ENCODE assay signal across 1 cellular context in the genomic region with DNA sequence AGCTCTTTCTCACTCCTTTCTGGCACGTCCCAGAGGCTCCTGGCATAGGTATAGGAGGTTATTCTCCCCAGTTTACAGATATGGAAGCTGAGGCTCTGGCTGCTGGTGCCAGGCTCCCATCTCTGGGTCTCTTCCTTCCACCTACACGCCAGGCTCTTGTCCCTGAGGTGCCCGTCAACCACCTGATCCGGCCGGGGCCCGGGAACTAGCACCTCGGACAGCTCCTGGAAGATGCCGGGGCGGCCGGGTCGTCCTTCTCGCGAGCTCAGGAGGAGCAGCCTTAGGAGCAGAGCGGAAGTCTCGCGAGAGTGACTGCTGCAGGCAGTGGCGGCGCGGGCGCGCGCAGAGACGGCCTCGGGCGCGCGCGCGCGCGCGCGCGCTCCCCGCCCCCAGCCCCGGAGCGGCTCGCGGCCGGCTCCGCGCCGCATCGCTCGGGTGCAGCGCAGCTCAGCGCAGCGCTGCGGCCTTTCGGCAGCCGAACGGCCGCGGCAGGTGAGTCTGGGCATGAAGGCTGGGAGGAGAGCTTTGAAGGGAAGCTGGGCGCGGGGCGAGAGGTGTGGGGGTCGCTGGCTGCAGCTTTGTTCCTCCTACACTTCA.
TF ChIP-seq lines count a peak whose summit lies in the region.

TSS of gene SCAMP5 (plus strand) at position 382 of the 597 bp plus-strand sequence. CDS start 16,277 bp downstream, outside the sequence.

TF ChIP-seq in K562, 482 proteins besides CTCF, POLR2A, EP300 and RAD21 (continued from another document and continues in another):
- TF ChIP-seq ETS1 (conservative IDR thresholded peaks at IDR 0.05; ENCODE audit: control insufficient read depth, low read depth, low read length): no peak
- peak; percentile 41; the same call in 1 of the 2 replicates for TF ChIP-seq TEAD4 (IDR thresholded peaks at IDR 0.05; ENCODE audit: low read length)
- peak; percentile 83 for TF ChIP-seq TEAD4 (CRISPR knock-in tag; IDR thresholded peaks at IDR 0.05; ENCODE audit: borderline replicate concordance)
- TF ChIP-seq ZFP1 (CRISPR knock-in tag; IDR thresholded peaks at IDR 0.05): no peak
- peak in 1 of 2 experiments; percentile 88; a peak in 1 of 4 replicates for TF ChIP-seq TEAD1 (CRISPR knock-in tag; IDR thresholded peaks at IDR 0.05)
- peak; percentile 64; the same call in 1 of the 2 replicates for TF ChIP-seq FOXP1 (CRISPR knock-in tag; IDR thresholded peaks at IDR 0.05)
- no peak for TF ChIP-seq GATAD2A (IDR thresholded peaks at IDR 0.05)
- 0 out of 2 replicates have a peak, but pooled peaks have one; percentile 65 for TF ChIP-seq NR3C1 (CRISPR knock-in tag; IDR thresholded peaks at IDR 0.05)
- TF ChIP-seq SRSF1 (IDR thresholded peaks at IDR 0.05; ENCODE audit: low read depth, low read length): no peak
- TF ChIP-seq CXXC5 (CRISPR knock-in tag; IDR thresholded peaks at IDR 0.05): peak; percentile 84
- TF ChIP-seq NEUROD1 (IDR thresholded peaks at IDR 0.05; ENCODE audit: borderline replicate concordance, low read depth, low read length, partially characterized antibody): peak; percentile 19
- peak; percentile 63; the same call in 1 of the 2 replicates for TF ChIP-seq E2F1 (CRISPR knock-in tag; IDR thresholded peaks at IDR 0.05)
- TF ChIP-seq ZNF584 (CRISPR knock-in tag; IDR thresholded peaks at IDR 0.05; ENCODE audit: low read depth): peak; percentile 58; the same call in 1 of the 2 replicates
- peak; percentile 50; the same call in 1 of the 2 replicates for TF ChIP-seq HMBOX1 (IDR thresholded peaks at IDR 0.05)
- peak; percentile 44; the same call in 1 of the 2 replicates for TF ChIP-seq NKRF (IDR thresholded peaks at IDR 0.05; ENCODE audit: borderline replicate concordance)
- TF ChIP-seq, protein P1, sequence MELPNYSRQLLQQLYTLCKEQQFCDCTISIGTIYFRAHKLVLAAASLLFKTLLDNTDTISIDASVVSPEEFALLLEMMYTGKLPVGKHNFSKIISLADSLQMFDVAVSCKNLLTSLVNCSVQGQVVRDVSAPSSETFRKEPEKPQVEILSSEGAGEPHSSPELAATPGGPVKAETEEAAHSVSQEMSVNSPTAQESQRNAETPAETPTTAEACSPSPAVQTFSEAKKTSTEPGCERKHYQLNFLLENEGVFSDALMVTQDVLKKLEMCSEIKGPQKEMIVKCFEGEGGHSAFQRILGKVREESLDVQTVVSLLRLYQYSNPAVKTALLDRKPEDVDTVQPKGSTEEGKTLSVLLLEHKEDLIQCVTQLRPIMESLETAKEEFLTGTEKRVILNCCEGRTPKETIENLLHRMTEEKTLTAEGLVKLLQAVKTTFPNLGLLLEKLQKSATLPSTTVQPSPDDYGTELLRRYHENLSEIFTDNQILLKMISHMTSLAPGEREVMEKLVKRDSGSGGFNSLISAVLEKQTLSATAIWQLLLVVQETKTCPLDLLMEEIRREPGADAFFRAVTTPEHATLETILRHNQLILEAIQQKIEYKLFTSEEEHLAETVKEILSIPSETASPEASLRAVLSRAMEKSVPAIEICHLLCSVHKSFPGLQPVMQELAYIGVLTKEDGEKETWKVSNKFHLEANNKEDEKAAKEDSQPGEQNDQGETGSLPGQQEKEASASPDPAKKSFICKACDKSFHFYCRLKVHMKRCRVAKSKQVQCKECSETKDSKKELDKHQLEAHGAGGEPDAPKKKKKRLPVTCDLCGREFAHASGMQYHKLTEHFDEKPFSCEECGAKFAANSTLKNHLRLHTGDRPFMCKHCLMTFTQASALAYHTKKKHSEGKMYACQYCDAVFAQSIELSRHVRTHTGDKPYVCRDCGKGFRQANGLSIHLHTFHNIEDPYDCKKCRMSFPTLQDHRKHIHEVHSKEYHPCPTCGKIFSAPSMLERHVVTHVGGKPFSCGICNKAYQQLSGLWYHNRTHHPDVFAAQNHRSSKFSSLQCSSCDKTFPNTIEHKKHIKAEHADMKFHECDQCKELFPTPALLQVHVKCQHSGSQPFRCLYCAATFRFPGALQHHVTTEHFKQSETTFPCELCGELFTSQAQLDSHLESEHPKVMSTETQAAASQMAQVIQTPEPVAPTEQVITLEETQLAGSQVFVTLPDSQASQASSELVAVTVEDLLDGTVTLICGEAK (IDR thresholded peaks at IDR 0.05): peak; percentile 57; the same call in 1 of the 2 replicates
- TF ChIP-seq, protein P1 (CRISPR knock-in tag; IDR thresholded peaks at IDR 0.05): no peak
- TF ChIP-seq, protein P2, sequence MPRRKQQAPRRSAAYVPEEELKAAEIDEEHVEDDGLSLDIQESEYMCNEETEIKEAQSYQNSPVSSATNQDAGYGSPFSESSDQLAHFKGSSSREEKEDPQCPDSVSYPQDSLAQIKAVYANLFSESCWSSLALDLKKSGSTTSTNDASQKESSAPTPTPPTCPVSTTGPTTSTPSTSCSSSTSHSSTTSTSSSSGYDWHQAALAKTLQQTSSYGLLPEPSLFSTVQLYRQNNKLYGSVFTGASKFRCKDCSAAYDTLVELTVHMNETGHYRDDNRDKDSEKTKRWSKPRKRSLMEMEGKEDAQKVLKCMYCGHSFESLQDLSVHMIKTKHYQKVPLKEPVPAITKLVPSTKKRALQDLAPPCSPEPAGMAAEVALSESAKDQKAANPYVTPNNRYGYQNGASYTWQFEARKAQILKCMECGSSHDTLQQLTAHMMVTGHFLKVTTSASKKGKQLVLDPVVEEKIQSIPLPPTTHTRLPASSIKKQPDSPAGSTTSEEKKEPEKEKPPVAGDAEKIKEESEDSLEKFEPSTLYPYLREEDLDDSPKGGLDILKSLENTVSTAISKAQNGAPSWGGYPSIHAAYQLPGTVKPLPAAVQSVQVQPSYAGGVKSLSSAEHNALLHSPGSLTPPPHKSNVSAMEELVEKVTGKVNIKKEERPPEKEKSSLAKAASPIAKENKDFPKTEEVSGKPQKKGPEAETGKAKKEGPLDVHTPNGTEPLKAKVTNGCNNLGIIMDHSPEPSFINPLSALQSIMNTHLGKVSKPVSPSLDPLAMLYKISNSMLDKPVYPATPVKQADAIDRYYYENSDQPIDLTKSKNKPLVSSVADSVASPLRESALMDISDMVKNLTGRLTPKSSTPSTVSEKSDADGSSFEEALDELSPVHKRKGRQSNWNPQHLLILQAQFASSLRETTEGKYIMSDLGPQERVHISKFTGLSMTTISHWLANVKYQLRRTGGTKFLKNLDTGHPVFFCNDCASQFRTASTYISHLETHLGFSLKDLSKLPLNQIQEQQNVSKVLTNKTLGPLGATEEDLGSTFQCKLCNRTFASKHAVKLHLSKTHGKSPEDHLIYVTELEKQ (CRISPR knock-in tag; IDR thresholded peaks at IDR 0.05): no peak
- TF ChIP-seq LEF1 (IDR thresholded peaks at IDR 0.05): no peak
- peak; percentile 86; the same call in 1 of the 2 replicates for TF ChIP-seq ZNF224 (CRISPR knock-in tag; IDR thresholded peaks at IDR 0.05)
- TF ChIP-seq, protein P3, sequence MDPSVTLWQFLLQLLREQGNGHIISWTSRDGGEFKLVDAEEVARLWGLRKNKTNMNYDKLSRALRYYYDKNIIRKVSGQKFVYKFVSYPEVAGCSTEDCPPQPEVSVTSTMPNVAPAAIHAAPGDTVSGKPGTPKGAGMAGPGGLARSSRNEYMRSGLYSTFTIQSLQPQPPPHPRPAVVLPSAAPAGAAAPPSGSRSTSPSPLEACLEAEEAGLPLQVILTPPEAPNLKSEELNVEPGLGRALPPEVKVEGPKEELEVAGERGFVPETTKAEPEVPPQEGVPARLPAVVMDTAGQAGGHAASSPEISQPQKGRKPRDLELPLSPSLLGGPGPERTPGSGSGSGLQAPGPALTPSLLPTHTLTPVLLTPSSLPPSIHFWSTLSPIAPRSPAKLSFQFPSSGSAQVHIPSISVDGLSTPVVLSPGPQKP (CRISPR knock-in tag; IDR thresholded peaks at IDR 0.05): no peak
- peak in 1 of 2 experiments; percentile 77; a peak in 2 of 4 replicates for TF ChIP-seq SRF (CRISPR knock-in tag; IDR thresholded peaks at IDR 0.05)
- no peak for TF ChIP-seq TCF7 (IDR thresholded peaks at IDR 0.05; ENCODE audit: borderline replicate concordance)
- TF ChIP-seq, protein P4, sequence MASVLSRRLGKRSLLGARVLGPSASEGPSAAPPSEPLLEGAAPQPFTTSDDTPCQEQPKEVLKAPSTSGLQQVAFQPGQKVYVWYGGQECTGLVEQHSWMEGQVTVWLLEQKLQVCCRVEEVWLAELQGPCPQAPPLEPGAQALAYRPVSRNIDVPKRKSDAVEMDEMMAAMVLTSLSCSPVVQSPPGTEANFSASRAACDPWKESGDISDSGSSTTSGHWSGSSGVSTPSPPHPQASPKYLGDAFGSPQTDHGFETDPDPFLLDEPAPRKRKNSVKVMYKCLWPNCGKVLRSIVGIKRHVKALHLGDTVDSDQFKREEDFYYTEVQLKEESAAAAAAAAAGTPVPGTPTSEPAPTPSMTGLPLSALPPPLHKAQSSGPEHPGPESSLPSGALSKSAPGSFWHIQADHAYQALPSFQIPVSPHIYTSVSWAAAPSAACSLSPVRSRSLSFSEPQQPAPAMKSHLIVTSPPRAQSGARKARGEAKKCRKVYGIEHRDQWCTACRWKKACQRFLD (CRISPR knock-in tag; IDR thresholded peaks at IDR 0.05): peak; percentile 96
- TF ChIP-seq, protein P5, sequence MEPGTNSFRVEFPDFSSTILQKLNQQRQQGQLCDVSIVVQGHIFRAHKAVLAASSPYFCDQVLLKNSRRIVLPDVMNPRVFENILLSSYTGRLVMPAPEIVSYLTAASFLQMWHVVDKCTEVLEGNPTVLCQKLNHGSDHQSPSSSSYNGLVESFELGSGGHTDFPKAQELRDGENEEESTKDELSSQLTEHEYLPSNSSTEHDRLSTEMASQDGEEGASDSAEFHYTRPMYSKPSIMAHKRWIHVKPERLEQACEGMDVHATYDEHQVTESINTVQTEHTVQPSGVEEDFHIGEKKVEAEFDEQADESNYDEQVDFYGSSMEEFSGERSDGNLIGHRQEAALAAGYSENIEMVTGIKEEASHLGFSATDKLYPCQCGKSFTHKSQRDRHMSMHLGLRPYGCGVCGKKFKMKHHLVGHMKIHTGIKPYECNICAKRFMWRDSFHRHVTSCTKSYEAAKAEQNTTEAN (CRISPR knock-in tag; IDR thresholded peaks at IDR 0.05): 0 out of 2 replicates have a peak, but pooled peaks have one; percentile 55
